Comparison of ENCODE assay signal across 11 cellular contexts in genomic region chr11:629237-629583, GRCh38. TPM values are rescaled to one million over a fixed set of nuclear protein-coding genes. Genes with fewer than 3 reads are reported as not detected.
DNase-seq lines count a peak whose midpoint lies in the region; ATAC-seq and TF ChIP-seq lines count a peak whose summit lies in the region.
"Had no signal": no experiment of that assay in that cellular context is flagged by ENCODE, and none has a peak within 500 bp of the region (broad histone marks: within the 10 kb centered on the region; RNA-seq: fewer than 3 reads in every experiment).

No MANE protein-coding gene starts in this region.

- peak; percentile 75 for ATAC-seq in Right ventricle myocardium superior (ENCODE audit: poor library complexity)
- ATAC-seq in HG03521 (IDR thresholded peaks at IDR 0.05; ENCODE audit: unreplicated experiment): no peak

- H3K9ac ChIP-seq in stomach smooth muscle (ENCODE audit: low read length in 2 of 2): peak overlapping the region in 1 of 2 donors; percentile 31

- POLR2A ChIA-PET in RWPE1 (lab: Yijun Ruan, JAX; ENCODE audit: low non-redundant PET): no interaction called here

- no peaks in the 10 kb centered on the region for H3K9me3 ChIP-seq in esophagus muscularis mucosa
- H3K9me3 ChIP-seq in stomach smooth muscle (ENCODE audit: control insufficient read depth in 2 of 2, low read length in 2 of 2): no peaks in the 10 kb centered on the region
- H3K9me3 ChIP-seq in prostate gland: no peaks in the 10 kb centered on the region

- peaks cover 2 to 29% (median 19%) of the 10 kb centered on the region in 4 donors for H3K4me1 ChIP-seq in esophagus muscularis mucosa
- peaks cover 5% of the 10 kb centered on the region for H3K4me1 ChIP-seq in stomach smooth muscle (ENCODE audit: control insufficient read depth, insufficient read depth, low read length)
- H3K4me1 ChIP-seq in prostate gland (replicated peaks): no peaks in the 10 kb centered on the region

- CTCF ChIA-PET in RWPE1 (lab: Yijun Ruan, JAX): no interaction called here

- H3K27ac ChIP-seq in RWPE1: peak overlapping the region; percentile 38
- peak overlapping the region in 3 of 4 donors; percentile 4 to 69 (median 63) for H3K27ac ChIP-seq in esophagus muscularis mucosa (replicated peaks in 1 of 4)
- peak overlapping the region; percentile 24 for H3K27ac ChIP-seq in stomach smooth muscle (ENCODE audit: low read length)
- no peak overlapping the region for H3K27ac ChIP-seq in prostate gland

- DNase-seq in Right ventricle myocardium superior (no peak), cardiac septum (ENCODE audit: low spot score) (no peak), RWPE1 (ENCODE audit: low spot score) (no peak), esophagus muscularis mucosa (ENCODE audit: extremely low spot score) (no peak), prostate gland (ENCODE audit: low spot score) (no peak), GM03348 (ENCODE audit: low spot score) (no peak)
- DNase-seq: dorsolateral prefrontal cortex; stimulated activated naive CD4-positive, alpha-beta T cell treated with Interleukin-2 at 50 U/mL for 16 hours had no signal

- no peak for TF ChIP-seq EP300 in esophagus muscularis mucosa (IDR thresholded peaks at IDR 0.05)

- H3K4me3 ChIP-seq in esophagus muscularis mucosa: no peak overlapping the region
- no peak overlapping the region for H3K4me3 ChIP-seq in stomach smooth muscle (ENCODE audit: low read length in 2 of 2)
- H3K4me3 ChIP-seq in prostate gland: no peak overlapping the region
- H3K4me3 ChIP-seq: dorsolateral prefrontal cortex had no signal

- peaks cover 0 to 27% (median 2%) of the 10 kb centered on the region in 4 donors for H3K27me3 ChIP-seq in esophagus muscularis mucosa
- peaks cover 0 to 3% of the 10 kb centered on the region in 2 donors for H3K27me3 ChIP-seq in stomach smooth muscle (ENCODE audit: control insufficient read depth in 1 of 2, insufficient read depth in 2 of 2, low read length in 2 of 2)
- H3K27me3 ChIP-seq in prostate gland (replicated peaks; ENCODE audit: insufficient read depth): no peaks in the 10 kb centered on the region

- intact Hi-C loops in Right ventricle myocardium superior (cut with DNase I) (no loop called here), cardiac septum (cut with DNase I) (no loop called here), esophagus muscularis mucosa (cut with DNase I) (no loop called here), prostate gland (cut with DNase I) (no loop called here)

- TF ChIP-seq POLR2A in esophagus muscularis mucosa (IDR thresholded peaks at IDR 0.05; ENCODE audit: low read depth) (no peak), prostate gland (IDR thresholded peaks at IDR 0.05) (no peak)

- no peak for TF ChIP-seq CTCF in RWPE1 (conservative IDR thresholded peaks at IDR 0.05; ENCODE audit: low read depth)
- peak; percentile 25 to 45 (median 35) for TF ChIP-seq CTCF in esophagus muscularis mucosa (IDR thresholded peaks at IDR 0.05)
- no peak for TF ChIP-seq CTCF in prostate gland (IDR thresholded peaks at IDR 0.05)

- 42% methylated on average over 10 of the region's 10 CpGs for WGBS in esophagus muscularis mucosa
- 60% methylated on average over 10 of the region's 10 CpGs for WGBS in prostate gland

- H3K36me3 ChIP-seq in esophagus muscularis mucosa (peaks cover 0 to 5% (median 1%) of the 10 kb centered on the region in 4 donors), stomach smooth muscle (ENCODE audit: control insufficient read depth in 2 of 2, insufficient read depth in 2 of 2, low read length in 2 of 2) (no peaks in the 10 kb centered on the region), prostate gland (no peaks in the 10 kb centered on the region)

RNA-seq across cellular contexts. Expression of gene SCT, which starts 2.2 kb away (rescaled TPM):
- total RNA-seq in Right ventricle myocardium superior (not detected), cardiac septum (not detected), esophagus muscularis mucosa (not detected), prostate gland (not detected)
- total RNA-seq: HFFc6 had no signal

RNA-seq across cellular contexts. Expression of gene CDHR5, which starts 4.5 kb away (rescaled TPM):
- total RNA-seq in Right ventricle myocardium superior (not detected), cardiac septum (not detected), esophagus muscularis mucosa (1 to 10 TPM in 1 of 4 donors, not detected in 3; 1.3 TPM), prostate gland (under 1 TPM in 1 of 2 donors, not detected in 1; 0.34 TPM)
- total RNA-seq: dorsolateral prefrontal cortex, HFFc6 had no signal

RNA-seq across cellular contexts. Expression of gene DRD4, which starts 7.9 kb away (rescaled TPM):
- total RNA-seq in Right ventricle myocardium superior (not detected), cardiac septum (0.81 TPM), esophagus muscularis mucosa (1 to 10 TPM in 1 of 4 donors, under 1 TPM in 2, not detected in 1; 0.26 to 1.1 (median 0.42) TPM), prostate gland (under 1 TPM; 0.68 TPM)

RNA-seq across cellular contexts. Expression of gene IRF7, which starts 13.5 kb away (rescaled TPM):
- total RNA-seq in Right ventricle myocardium superior: 7.5 TPM
- total RNA-seq in cardiac septum: 9.7 TPM
- total RNA-seq in esophagus muscularis mucosa: 10 to 100 TPM; 11.3 to 39.6 (median 14.2) TPM
- total RNA-seq in prostate gland: 10 to 100 TPM; 34.7 to 39.8 TPM

RNA-seq across cellular contexts. Expression of gene PHRF1, which starts 52.9 kb away (rescaled TPM):
- total RNA-seq in Right ventricle myocardium superior: 16.5 TPM
- total RNA-seq in cardiac septum: 20.9 TPM
- 10 to 100 TPM; 24.5 to 38.2 (median 28.7) TPM for total RNA-seq in esophagus muscularis mucosa
- 10 to 100 TPM; 20.8 to 55.2 TPM for total RNA-seq in prostate gland

Comparison
In these comparisons a context has a peak if more than half of its experiments do, and no peak if none do; other contexts are left out.
1. H3K27ac ChIP-seq: peak in RWPE1 (single experiment), esophagus muscularis mucosa (3 of 4) and stomach smooth muscle (single experiment); none in prostate gland (0 of 2).
2. CTCF ChIP-seq: peak in esophagus muscularis mucosa (3 of 3); none in RWPE1 (single experiment) and prostate gland (0 of 4).